30 cellular contexts compared by ENCODE assay signal in the genomic region with DNA sequence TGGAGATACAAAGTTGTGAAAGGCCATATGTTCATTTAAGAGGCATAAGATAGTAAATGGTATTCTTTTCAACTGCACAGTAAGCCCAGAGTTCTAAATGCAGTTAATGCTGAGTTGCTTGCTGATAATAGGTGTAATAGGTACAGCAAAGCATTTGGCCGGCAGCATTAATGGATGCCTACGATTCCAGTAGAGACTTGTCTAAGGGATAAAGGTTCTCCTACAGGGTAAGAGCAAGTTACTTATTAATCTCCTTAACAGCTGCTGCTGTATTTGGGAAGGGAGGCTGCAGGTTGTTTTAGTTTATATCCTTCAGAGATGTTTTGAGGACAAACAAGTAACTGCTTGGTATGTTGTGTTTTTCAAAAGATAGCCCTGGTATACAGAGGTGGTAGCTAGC. TPM values are rescaled to one million over a fixed set of nuclear protein-coding genes. Genes with fewer than 3 reads are reported as not detected.
A peak's percentile ranks its signal among the peaks of the same experiment; 100 is the strongest.
DNase-seq lines count a peak whose midpoint lies in the region; ATAC-seq, FAIRE-seq and TF ChIP-seq lines count a peak whose summit lies in the region.
"Had no signal": no experiment of that assay in that cellular context is flagged by ENCODE, and none has a peak within 500 bp of the region (broad histone marks: within the 10 kb centered on the region; RNA-seq: fewer than 3 reads in every experiment).

No MANE protein-coding gene starts in this region.

- H3K9ac ChIP-seq in HepG2 (ENCODE audit: insufficient read depth, low read depth, low read length): no peak overlapping the region

- H3K36me3 ChIP-seq in HepG2 (replicated peaks in 1 of 2; ENCODE audit: control insufficient read depth in 1 of 2, insufficient read depth in 2 of 2, low read length in 2 of 2) (no peaks in the 10 kb centered on the region), Peyer's patch (no peaks in the 10 kb centered on the region)
- H3K36me3 ChIP-seq: adrenal gland, spleen had no signal

- no peaks in the 10 kb centered on the region for H4K20me1 ChIP-seq in HepG2 (ENCODE audit: insufficient read depth, low read length)

- TF ChIP-seq CTCF in 22Rv1 (IDR thresholded peaks at IDR 0.05): no peak
- no peak for TF ChIP-seq CTCF in HepG2 (CRISPR knock-in tag; IDR thresholded peaks at IDR 0.05)
- no peak for TF ChIP-seq CTCF in Peyer's patch (IDR thresholded peaks at IDR 0.05)

- WGBS in HepG2 (ENCODE audit: low lambda C conversion rate): 0% methylated on average over 1 of the region's 2 CpGs

- no TSS peak for BruUV-seq in HepG2 (replicated peaks; lab: Mats Ljungman, UMichigan)

- no peak for TF ChIP-seq RAD21 in HepG2 (CRISPR knock-in tag; IDR thresholded peaks at IDR 0.05)

- DNase-seq in ELF-1 (ENCODE audit: low read depth, low spot score) (peak; percentile 6), HepG2 (ENCODE audit: low spot score) (peak; percentile 4), GM19240 (ENCODE audit: insufficient read length, low spot score) (no peak), Peyer's patch (no peak)
- no peak for DNase-seq in activated CD4-positive, CD25-positive, alpha-beta regulatory T cell treated with anti-CD3 and anti-CD28 coated beads, Interleukin-2, amount 50 U/mL, for 72 hours
- DNase-seq: activated CD4-positive, alpha-beta T cell treated with anti-CD3 and anti-CD28 coated beads, Interleukin-2, amount 50 U/mL, for 4 hours; activated naive CD4-positive, alpha-beta T cell treated with anti-CD3 and anti-CD28 coated beads for 36 hours; adrenal gland; body of pancreas; CD8-positive, alpha-beta T cell; cerebellar nuclear complex; DND-41; HCEC 1CT; Kasumi-1; mesenchymal stem cell; naive B cell; NCI-H510A treated with DMSO at 0.1 percent for 48 hours; spleen; stimulated activated CD4-positive, alpha-beta T cell treated with anti-CD3 and anti-CD28 coated beads, Interleukin-2, amount 100 ng/mL, for 48 hours; SW 1271; T1000; trophoblast cell had no signal

- H3K27me3 ChIP-seq in HepG2 (ENCODE audit: control insufficient read depth in 1 of 2, insufficient read depth in 2 of 2, low read length in 2 of 2) (no peaks in the 10 kb centered on the region), Peyer's patch (no peaks in the 10 kb centered on the region)
- H3K27me3 ChIP-seq: adrenal gland, body of pancreas, spleen had no signal

- POLR2A ChIA-PET in HepG2 (lab: Yijun Ruan, JAX): no interaction called here

- H3K9me3 ChIP-seq in HepG2 (ENCODE audit: low read length) (no peaks in the 10 kb centered on the region), Peyer's patch (no peaks in the 10 kb centered on the region)
- H3K9me3 ChIP-seq: adrenal gland, body of pancreas, spleen had no signal

- peak overlapping the region in 1 of 3 experiments; percentile 10; a peak in 1 of 6 replicates for H3K4me3 ChIP-seq in HepG2 (replicated peaks in 1 of 3; ENCODE audit: insufficient read depth in 1 of 3, low read depth in 2 of 3, low read length in 3 of 3)
- no peak overlapping the region for H3K4me3 ChIP-seq in Peyer's patch
- H3K4me3 ChIP-seq: adrenal gland, body of pancreas, spleen had no signal

- CTCF ChIA-PET in HepG2 (lab: Yijun Ruan, JAX; ENCODE audit: low intra/inter-chr PET ratio, low total read pairs): no interaction called here

- no peak overlapping the region for H2AFZ ChIP-seq in HepG2 (ENCODE audit: low read length)

- in situ Hi-C loops in HepG2 (cut with HindIII; ENCODE audit: extremely low pct_ligation_motif_present, low pct_unique_long_range_greater_than_20kb): no loop called here

- FAIRE-seq in colon (lab: Jason Lieb, UNC) (peak; percentile 36), HepG2 (lab: Jason Lieb, UNC) (no peak)
- FAIRE-seq: A204.1, GM18507, RCC 7860 had no signal

- no peak for TF ChIP-seq POLR2A in HepG2 (IDR thresholded peaks at IDR 0.05; ENCODE audit: insufficient read depth in 1 of 2, low read depth in 2 of 2, low read length in 2 of 2)
- TF ChIP-seq POLR2A in Peyer's patch (IDR thresholded peaks at IDR 0.05): no peak

- intact Hi-C loops in HepG2 (cut with micrococcal nuclease; ENCODE audit: unreplicated experiment): no loop called here

- H3K4me1 ChIP-seq in HepG2 (ENCODE audit: insufficient read depth, low read length): peaks cover 38% of the 10 kb centered on the region
- H3K4me1 ChIP-seq in Peyer's patch: no peaks in the 10 kb centered on the region
- H3K4me1 ChIP-seq: spleen had no signal

- TF ChIP-seq EP300 in HepG2 (IDR thresholded peaks at IDR 0.05; ENCODE audit: low read depth in 2 of 2, low read length in 2 of 2): no peak
- no peak for TF ChIP-seq EP300 in HepG2 (CRISPR knock-in tag; IDR thresholded peaks at IDR 0.05; ENCODE audit: borderline replicate concordance)

- peak overlapping the region; percentile 51 for H3K4me2 ChIP-seq in HepG2 (ENCODE audit: low read depth, low read length)

- ATAC-seq in HepG2 (peak; percentile 93), HG03039 (IDR thresholded peaks at IDR 0.05; ENCODE audit: unreplicated experiment) (no peak)
- ATAC-seq: body of pancreas; CD8-positive, alpha-beta T cell; WTC11 had no signal

- H3K27ac ChIP-seq in 22Rv1: peak overlapping the region; percentile 36; the same call in 1 of the 2 replicates
- H3K27ac ChIP-seq in HepG2 (ENCODE audit: extremely low read length, insufficient read depth, low read length): no peak overlapping the region
- peak overlapping the region in 2 of 4 donors; percentile 53 to 58 for H3K27ac ChIP-seq in Peyer's patch
- H3K27ac ChIP-seq: adrenal gland, body of pancreas, epithelial cell of prostate, spleen had no signal

- no peaks in the 10 kb centered on the region for H3K79me2 ChIP-seq in HepG2 (ENCODE audit: insufficient read depth, low read length)

TF ChIP-seq in HepG2, 621 proteins besides CTCF, POLR2A, EP300 and RAD21 (continues in another document):
- TF ChIP-seq, protein P1, sequence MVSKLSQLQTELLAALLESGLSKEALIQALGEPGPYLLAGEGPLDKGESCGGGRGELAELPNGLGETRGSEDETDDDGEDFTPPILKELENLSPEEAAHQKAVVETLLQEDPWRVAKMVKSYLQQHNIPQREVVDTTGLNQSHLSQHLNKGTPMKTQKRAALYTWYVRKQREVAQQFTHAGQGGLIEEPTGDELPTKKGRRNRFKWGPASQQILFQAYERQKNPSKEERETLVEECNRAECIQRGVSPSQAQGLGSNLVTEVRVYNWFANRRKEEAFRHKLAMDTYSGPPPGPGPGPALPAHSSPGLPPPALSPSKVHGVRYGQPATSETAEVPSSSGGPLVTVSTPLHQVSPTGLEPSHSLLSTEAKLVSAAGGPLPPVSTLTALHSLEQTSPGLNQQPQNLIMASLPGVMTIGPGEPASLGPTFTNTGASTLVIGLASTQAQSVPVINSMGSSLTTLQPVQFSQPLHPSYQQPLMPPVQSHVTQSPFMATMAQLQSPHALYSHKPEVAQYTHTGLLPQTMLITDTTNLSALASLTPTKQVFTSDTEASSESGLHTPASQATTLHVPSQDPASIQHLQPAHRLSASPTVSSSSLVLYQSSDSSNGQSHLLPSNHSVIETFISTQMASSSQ (IDR thresholded peaks at IDR 0.05; ENCODE audit: low read depth): no peak
- TF ChIP-seq, protein P1 (CRISPR knock-in tag; IDR thresholded peaks at IDR 0.05; ENCODE audit: borderline replicate concordance): peak; percentile 39; the same call in 1 of the 2 replicates
- no peak for TF ChIP-seq KDM3A (CRISPR knock-in tag; IDR thresholded peaks at IDR 0.05; ENCODE audit: low read depth)
- TF ChIP-seq ZSCAN29 (CRISPR knock-in tag; conservative IDR thresholded peaks at IDR 0.05): no peak
- TF ChIP-seq AHR (CRISPR knock-in tag; IDR thresholded peaks at IDR 0.05): no peak
- TF ChIP-seq ZNF737 (CRISPR knock-in tag; IDR thresholded peaks at IDR 0.05; ENCODE audit: borderline replicate concordance): no peak
- TF ChIP-seq SP4 (CRISPR knock-in tag; IDR thresholded peaks at IDR 0.05): no peak
- TF ChIP-seq KDM5B (CRISPR knock-in tag; IDR thresholded peaks at IDR 0.05; ENCODE audit: borderline replicate concordance): no peak
- TF ChIP-seq HNRNPH1 (optimal IDR thresholded peaks at IDR 0.05; ENCODE audit: low read depth, low read length): no peak

RNA-seq across cellular contexts. Expression of gene TSPAN7, which starts 16.8 kb away (rescaled TPM):
- total RNA-seq in HepG2 (2016; rRNA removed; fragmentation: Illumina TruSeq; extraction: Trizol): 12.8 and 21.4 TPM in 2 replicates
- 2.6 and 2.8 TPM in 2 replicates for total RNA-seq in HepG2 (2016; cell fraction: cytosol; rRNA removed; fragmentation: Illumina TruSeq; extraction: Trizol; ENCODE audit: low read depth)
- 12.7 and 21.2 TPM in 2 replicates for total RNA-seq in HepG2 (2016; cell fraction: insoluble cytoplasmic fraction; rRNA removed; fragmentation: Illumina TruSeq; extraction: Trizol)
- total RNA-seq in HepG2 (2016; cell fraction: membrane; rRNA removed; fragmentation: Illumina TruSeq; extraction: Trizol): 5.7 and 6.4 TPM in 2 replicates
- total RNA-seq in HepG2 (2016; cell fraction: nucleus; rRNA removed; fragmentation: Illumina TruSeq; extraction: Trizol): 25.7 and 32.9 TPM in 2 replicates
- 47.1 and 66.6 TPM in 2 replicates for polyA plus RNA-seq in HepG2 (2011; rRNA removed)
- 40.3 and 64.4 TPM in 2 replicates for polyA plus RNA-seq in HepG2 (2011; cell fraction: cytosol; rRNA removed)
- 17.9 and 24.6 TPM in 2 replicates for polyA plus RNA-seq in HepG2 (2011; cell fraction: nucleus; rRNA removed)
- polyA plus RNA-seq in HepG2 (2012): 54.1 and 54.6 TPM in 2 replicates
- polyA plus RNA-seq in HepG2 (2016; cell fraction: cytosol; fragmentation: Illumina TruSeq; extraction: Trizol; ENCODE audit: low read depth): 5.2 and 5.9 TPM in 2 replicates
- 24.2 and 27.3 TPM in 2 replicates for polyA plus RNA-seq in HepG2 (2016; cell fraction: insoluble cytoplasmic fraction; fragmentation: Illumina TruSeq; extraction: Trizol; ENCODE audit: low read depth)
- 11.0 and 12.1 TPM in 2 replicates for polyA plus RNA-seq in HepG2 (2016; cell fraction: membrane; fragmentation: Illumina TruSeq; extraction: Trizol; ENCODE audit: low read depth)
- 57.3 and 59.0 TPM in 2 replicates for polyA plus RNA-seq in HepG2 (2016; cell fraction: nucleus; fragmentation: Illumina TruSeq; extraction: Trizol; ENCODE audit: insufficient read depth, low read depth)
- 59.3 TPM in 1 of 2 replicates, not detected in the other for polyA minus RNA-seq in HepG2 (2011; rRNA and poly(A)+ RNA removed; ENCODE audit: low replicate concordance)
- 15.7 and 23.8 TPM in 2 replicates for polyA minus RNA-seq in HepG2 (2011; cell fraction: cytosol; rRNA and poly(A)+ RNA removed)
- polyA minus RNA-seq in HepG2 (2011; cell fraction: nucleus; rRNA and poly(A)+ RNA removed): 12.4 and 24.7 TPM in 2 replicates
- total RNA-seq in Peyer's patch: 10 to 100 TPM; 13.2 to 74.8 (median 44.1) TPM

Comparison
In these comparisons a context has a peak if more than half of its experiments do, and no peak if none do; other contexts are left out.
1. DNase-seq: peak in ELF-1 (single experiment) and HepG2 (single experiment); none in GM19240 (single experiment), activated CD4-positive, CD25-positive, alpha-beta regulatory T cell treated with anti-CD3 and anti-CD28 coated beads, Interleukin-2, amount 50 U/mL, for 72 hours (single experiment) and Peyer's patch (0 of 3).